Comparison of ENCODE assay signal across 18 cellular contexts in genomic region chr7:52648903-52649302, GRCh38.
"Had no signal": no experiment of that assay in that cellular context is flagged by ENCODE, and none has a peak within 500 bp of the region (broad histone marks: within the 10 kb centered on the region; RNA-seq: fewer than 3 reads in every experiment).

No MANE protein-coding gene starts in this region.

- H3K4me3 ChIP-seq: coronary artery, gastroesophageal sphincter, ovary, right atrium auricular region, smooth muscle cell had no signal

- DNase-seq: effector CD4-positive, alpha-beta T cell; endodermal cell; hippocampal formation; kidney glomerular epithelial cell; mammary epithelial cell; naive thymus-derived CD8-positive, alpha-beta T cell; ovary; stimulated activated CD4-positive, alpha-beta T cell treated with anti-CD3 and anti-CD28 coated beads, Interleukin-2, amount 100 ng/mL, for 48 hours; stimulated activated naive CD4-positive, alpha-beta T cell treated with Interleukin-2 at 50 U/mL for 16 hours; trophoblast cell had no signal

- H3K4me2 ChIP-seq: smooth muscle cell had no signal

- H3K36me3 ChIP-seq: gastroesophageal sphincter, neutrophil, ovary, right atrium auricular region had no signal

- H3K27me3 ChIP-seq: gastroesophageal sphincter, neutrophil, ovary, right atrium auricular region had no signal

- ATAC-seq: gastroesophageal sphincter; left lobe of liver; naive thymus-derived CD8-positive, alpha-beta T cell had no signal

- H3K4me1 ChIP-seq: gastroesophageal sphincter, right atrium auricular region had no signal

- FAIRE-seq: endothelial cell of umbilical vein, islet of Langerhans had no signal

- H3K9me3 ChIP-seq: gastroesophageal sphincter, neutrophil, ovary, right atrium auricular region had no signal

- H3K27ac ChIP-seq: coronary artery, gastroesophageal sphincter, neutrophil, ovary, right atrium auricular region had no signal
